Comparison of ENCODE assay signal across 18 cellular contexts in the genomic region with DNA sequence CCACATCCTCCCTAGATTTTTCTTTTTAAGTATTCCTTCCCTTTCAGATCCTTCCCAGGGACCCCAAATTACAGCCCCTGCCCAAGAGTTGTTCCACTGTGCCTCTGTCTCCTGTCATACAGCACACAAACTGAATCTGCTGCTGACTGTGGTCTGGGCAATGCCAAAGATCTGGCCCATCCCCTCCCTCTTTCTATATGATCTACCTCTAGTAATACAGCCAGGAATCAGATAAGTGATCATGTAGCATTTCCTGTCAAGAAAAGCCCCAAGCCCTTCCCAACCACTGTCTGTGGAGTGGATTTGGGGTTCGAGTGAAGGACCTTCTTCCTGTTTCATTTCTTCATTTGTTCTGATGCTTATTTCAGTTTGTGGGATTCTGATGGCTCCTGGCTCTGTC. TPM values are rescaled to one million over a fixed set of nuclear protein-coding genes. Genes with fewer than 3 reads are reported as not detected.
DNase-seq lines count a peak whose midpoint lies in the region; ATAC-seq and TF ChIP-seq lines count a peak whose summit lies in the region.
"Had no signal": no experiment of that assay in that cellular context is flagged by ENCODE, and none has a peak within 500 bp of the region (broad histone marks: within the 10 kb centered on the region; RNA-seq: fewer than 3 reads in every experiment).

No MANE protein-coding gene starts in this region.

- no peak for TF ChIP-seq EP300 in SK-N-SH (IDR thresholded peaks at IDR 0.05; ENCODE audit: borderline replicate concordance in 1 of 2, low read depth in 1 of 2, low read length in 1 of 2)

- DNase-seq in SK-N-SH (no peak), Panc1 (ENCODE audit: low read depth, low spot score) (no peak), endothelial cell (ENCODE audit: low spot score) (no peak), nephron progenitor cell (no peak), heart right ventricle (no peak), left lobe of liver (ENCODE audit: low spot score) (no peak)
- DNase-seq: CD8-positive, alpha-beta memory T cell; DMS79 treated with DMSO at 0.1 percent for 48 hours; KG1; NCI-H187 treated with DMSO at 0.1 percent for 48 hours; NCI-H226; NCI-H524; NCI-H82; OCI-M1; RPMI8226 had no signal

- H3K9me3 Mint-ChIP-seq in endothelial cell (ENCODE audit: unreplicated experiment) (no peaks in the 10 kb centered on the region), nephron progenitor cell (no peaks in the 10 kb centered on the region)
- H3K9me3 Mint-ChIP-seq: CD8-positive, alpha-beta memory T cell had no signal

- CTCF ChIA-PET in SK-N-SH (lab: Yijun Ruan, JAX) = interaction anchor here (1.0 to 3.3 kb wide), 7 partner anchors 11 to 106 kb away, joined by 3 to 20 read pairs (median 13); no protein-coding TSS in a partner anchor
- CTCF ChIA-PET in Panc1 (lab: Charles Lee) = no interaction called here

- H3K36me3 Mint-ChIP-seq in endothelial cell (ENCODE audit: low read depth, unreplicated experiment) (peaks cover 6% of the 10 kb centered on the region), nephron progenitor cell (ENCODE audit: low read depth) (no peaks in the 10 kb centered on the region)

- no peak overlapping the region for H3K9ac ChIP-seq in SK-N-SH

- H3K79me2 ChIP-seq in SK-N-SH (ENCODE audit: insufficient read depth) = peaks cover 98% of the 10 kb centered on the region

- H3K4me2 ChIP-seq in SK-N-SH = no peak overlapping the region

- H3K27ac ChIP-seq in SK-N-SH (ENCODE audit: low read depth in 2 of 2, low read length in 1 of 2) (0 out of 4 replicates have a peak overlapping the region, but pooled peaks of 1 of the 2 experiments have one; percentile 0), Panc1 (ENCODE audit: low read length) (peak overlapping the region; percentile 75), heart right ventricle (no peak overlapping the region)
- H3K27ac ChIP-seq: 22Rv1 had no signal

- peaks cover 58% of the 10 kb centered on the region for H3F3A ChIP-seq in SK-N-SH (replicated peaks; ENCODE audit: insufficient read depth)

- H3K27me3 ChIP-seq in SK-N-SH (ENCODE audit: insufficient read depth) (no peaks in the 10 kb centered on the region), Panc1 (ENCODE audit: control insufficient read depth, insufficient read depth, low read length) (no peaks in the 10 kb centered on the region), heart right ventricle (peaks cover 0 to 30% (median 0%) of the 10 kb centered on the region in 7 donors)

- H3K27me3 Mint-ChIP-seq in endothelial cell (ENCODE audit: unreplicated experiment) (peaks cover 6% of the 10 kb centered on the region), nephron progenitor cell (ENCODE audit: low read depth, poor library complexity) (peaks cover 1% of the 10 kb centered on the region)

- H3K4me3 Mint-ChIP-seq in endothelial cell (ENCODE audit: unreplicated experiment) = no peak overlapping the region
- H3K4me3 Mint-ChIP-seq in nephron progenitor cell = no peak overlapping the region
- H3K4me3 Mint-ChIP-seq: CD8-positive, alpha-beta memory T cell had no signal

- H3K27ac Mint-ChIP-seq in endothelial cell (ENCODE audit: unreplicated experiment) (peak overlapping the region; percentile 7), nephron progenitor cell (no peak overlapping the region)

- H3K4me1 ChIP-seq in SK-N-SH (ENCODE audit: control insufficient read depth in 1 of 2, insufficient read depth in 2 of 2, low read depth in 1 of 2, low read length in 1 of 2) = peaks cover under 1 to 49% of the 10 kb centered on the region in 2 experiments; a peak in 3 of 4 replicates
- H3K4me1 ChIP-seq in Panc1 (ENCODE audit: control insufficient read depth, insufficient read depth, low read length) = peaks cover 84% of the 10 kb centered on the region
- peaks cover 0 to 23% (median 6%) of the 10 kb centered on the region in 9 donors for H3K4me1 ChIP-seq in heart right ventricle

- H3K4me3 ChIP-seq in SK-N-SH (ENCODE audit: low read depth in 2 of 2, low read length in 1 of 2) = no peak overlapping the region
- H3K4me3 ChIP-seq in Panc1 (ENCODE audit: low read depth in 2 of 2, low read length in 2 of 2) = no peak overlapping the region
- H3K4me3 ChIP-seq in heart right ventricle = no peak overlapping the region

- H3K4me1 Mint-ChIP-seq in endothelial cell (ENCODE audit: unreplicated experiment) = no peaks in the 10 kb centered on the region
- H3K4me1 Mint-ChIP-seq in nephron progenitor cell = peaks cover 34% of the 10 kb centered on the region

- H4K20me1 ChIP-seq in SK-N-SH (ENCODE audit: insufficient read depth) = peaks cover 94% of the 10 kb centered on the region

- TF ChIP-seq RAD21 in SK-N-SH (IDR thresholded peaks at IDR 0.05; ENCODE audit: low read length) = no peak

- POLR2A ChIA-PET in SK-N-SH (lab: Yijun Ruan, JAX) = no interaction called here
- POLR2A ChIA-PET in Panc1 (lab: Charles Lee) = interaction anchor here (0.8 to 1.1 kb wide), 2 partner anchors 10 to 54 kb away, joined by 3 to 4 read pairs; no protein-coding TSS in a partner anchor

- no peak overlapping the region for H2AFZ ChIP-seq in SK-N-SH (ENCODE audit: low read depth)

- no peaks in the 10 kb centered on the region for H3K9me2 ChIP-seq in SK-N-SH

- in situ Hi-C loops in Panc1 (cut with HindIII; ENCODE audit: low pct_unique_long_range_greater_than_20kb, low sequenced_read_pairs) = no loop called here

- H3K9me3 ChIP-seq in SK-N-SH (no peaks in the 10 kb centered on the region), Panc1 (ENCODE audit: control insufficient read depth, insufficient read depth, low read depth, low read length) (no peaks in the 10 kb centered on the region), heart right ventricle (no peaks in the 10 kb centered on the region)

- ATAC-seq in SK-N-SH treated with all-trans-retinoic acid at 6 μM for 48 hours (no peak), Panc1 (no peak), GM21786 (IDR thresholded peaks at IDR 0.05; ENCODE audit: unreplicated experiment) (no peak), heart right ventricle (no peak), left lobe of liver (no peak)

- intact Hi-C loops in Panc1 (cut with micrococcal nuclease; ENCODE audit: unreplicated experiment) (no loop called here), heart right ventricle (cut with DNase I) (loop anchor here in 1 of 10 donors (5.0 kb wide), 1 partner anchor 40 kb away; no protein-coding TSS in a partner anchor)

- peaks cover 8 to 51% of the 10 kb centered on the region in 2 experiments for H3K36me3 ChIP-seq in SK-N-SH (replicated peaks in 1 of 2; ENCODE audit: control insufficient read depth in 1 of 2, insufficient read depth in 2 of 2, low read length in 1 of 2)
- no peaks in the 10 kb centered on the region for H3K36me3 ChIP-seq in Panc1 (ENCODE audit: control insufficient read depth, insufficient read depth, low read length)
- no peaks in the 10 kb centered on the region for H3K36me3 ChIP-seq in heart right ventricle

- TF ChIP-seq CTCF in SK-N-SH (IDR thresholded peaks at IDR 0.05) (no peak), Panc1 (IDR thresholded peaks at IDR 0.05) (no peak), endothelial cell (IDR thresholded peaks at IDR 0.05; ENCODE audit: unreplicated experiment) (no peak), nephron progenitor cell (IDR thresholded peaks at IDR 0.05) (no peak), heart right ventricle (IDR thresholded peaks at IDR 0.05) (no peak)

- WGBS in SK-N-SH (ENCODE audit: low lambda C conversion rate) = 46% methylated on average over 1 of the region's 1 CpG
- 77 to 94% methylated on average over 1 of the region's 1 CpG for WGBS in heart right ventricle, 2 donors

- BruUV-seq in Panc1 (replicated peaks; lab: Mats Ljungman, UMichigan) = no TSS peak

TF ChIP-seq in SK-N-SH, 30 proteins besides CTCF, POLR2A, EP300 and RAD21 (continues in another document):
- TF ChIP-seq TCF12 (IDR thresholded peaks at IDR 0.05) = no peak
- no peak for TF ChIP-seq NRF1 (IDR thresholded peaks at IDR 0.05; ENCODE audit: low read depth, low read length)

RNA-seq across cellular contexts. Expression of gene STX1A, which starts 6.7 kb away (rescaled TPM):
- 81.2 and 91.1 TPM in 2 replicates for polyA plus RNA-seq in SK-N-SH (2012; rRNA removed)
- polyA plus RNA-seq in SK-N-SH (2012; cell fraction: cytosol; rRNA removed) = 40.6 and 54.4 TPM in 2 replicates
- 330 and 340 TPM in 2 replicates for polyA plus RNA-seq in SK-N-SH (2012; cell fraction: nucleus; rRNA removed)
- 80.9 TPM for total RNA-seq in Panc1 (2021; ENCODE audit: unreplicated experiment)
- polyA plus RNA-seq in Panc1 (2012; ENCODE audit: insufficient read length) = 75.5 TPM
- 13.2 TPM for total RNA-seq in endothelial cell (ENCODE audit: unreplicated experiment)
- total RNA-seq in heart right ventricle = 1 to 10 TPM in 9 of 10 donors, under 1 TPM in 1; 0.88 to 2.7 (median 1.8) TPM
- 1 to 10 TPM; 2.5 to 3.4 TPM for polyA plus RNA-seq in heart right ventricle
- total RNA-seq in left lobe of liver = 2.9 TPM

RNA-seq across cellular contexts. Expression of gene ABHD11, which starts 25.8 kb away (rescaled TPM):
- polyA plus RNA-seq in SK-N-SH (2012; rRNA removed) (29.9 and 33.7 TPM in 2 replicates), heart right ventricle (10 to 100 TPM; 26.8 to 36.6 TPM)
- polyA plus RNA-seq in SK-N-SH (2012; cell fraction: cytosol; rRNA removed) = 14.8 and 23.2 TPM in 2 replicates
- 32.1 and 34.9 TPM in 2 replicates for polyA plus RNA-seq in SK-N-SH (2012; cell fraction: nucleus; rRNA removed)
- total RNA-seq in Panc1 (2021; ENCODE audit: unreplicated experiment) (54.2 TPM), endothelial cell (ENCODE audit: unreplicated experiment) (16.4 TPM), heart right ventricle (10 to 100 TPM; 20.0 to 36.8 (median 29.6) TPM), left lobe of liver (6.9 TPM)
- 53.1 TPM for polyA plus RNA-seq in Panc1 (2012; ENCODE audit: insufficient read length)

RNA-seq across cellular contexts. Expression of gene BUD23, which starts 29.4 kb away (rescaled TPM):
- polyA plus RNA-seq in SK-N-SH (2012; rRNA removed) (174 and 206 TPM in 2 replicates), heart right ventricle (100 to 1,000 TPM; 123 to 134 TPM)
- 167 and 190 TPM in 2 replicates for polyA plus RNA-seq in SK-N-SH (2012; cell fraction: cytosol; rRNA removed)
- 151 and 156 TPM in 2 replicates for polyA plus RNA-seq in SK-N-SH (2012; cell fraction: nucleus; rRNA removed)
- total RNA-seq in Panc1 (2021; ENCODE audit: unreplicated experiment) (124 TPM), endothelial cell (ENCODE audit: unreplicated experiment) (50.6 TPM), heart right ventricle (10 to 100 TPM; 63.4 to 89.9 (median 66.8) TPM), left lobe of liver (28.2 TPM)
- 228 TPM for polyA plus RNA-seq in Panc1 (2012; ENCODE audit: insufficient read length)

RNA-seq across cellular contexts. Expression of gene DNAJC30, which starts 29.5 kb away (rescaled TPM):
- polyA plus RNA-seq in SK-N-SH (2012; rRNA removed) (10.6 and 11.0 TPM in 2 replicates), heart right ventricle (1 to 10 TPM; 9.1 TPM)
- polyA plus RNA-seq in SK-N-SH (2012; cell fraction: cytosol; rRNA removed) = 8.0 and 10.5 TPM in 2 replicates
- 7.5 and 8.0 TPM in 2 replicates for polyA plus RNA-seq in SK-N-SH (2012; cell fraction: nucleus; rRNA removed)
- total RNA-seq in Panc1 (2021; ENCODE audit: unreplicated experiment) (11.1 TPM), endothelial cell (ENCODE audit: unreplicated experiment) (10.3 TPM), heart right ventricle (10 to 100 TPM; 12.1 to 20.8 (median 15.8) TPM), left lobe of liver (10.0 TPM)
- polyA plus RNA-seq in Panc1 (2012; ENCODE audit: insufficient read length) = 6.5 TPM

RNA-seq across cellular contexts. Expression of gene VPS37D, which starts 45.1 kb away (rescaled TPM):
- polyA plus RNA-seq in SK-N-SH (2012; rRNA removed) = 5.7 and 7.4 TPM in 2 replicates
- polyA plus RNA-seq in SK-N-SH (2012; cell fraction: cytosol; rRNA removed) = 3.7 and 5.9 TPM in 2 replicates
- polyA plus RNA-seq in SK-N-SH (2012; cell fraction: nucleus; rRNA removed) = 5.7 and 10.9 TPM in 2 replicates
- total RNA-seq in Panc1 (2021; ENCODE audit: unreplicated experiment) = 4.4 TPM
- 6.8 TPM for polyA plus RNA-seq in Panc1 (2012; ENCODE audit: insufficient read length)
- 9.8 TPM for total RNA-seq in endothelial cell (ENCODE audit: unreplicated experiment)
- 1 to 10 TPM; 1.1 to 3.6 (median 2.2) TPM for total RNA-seq in heart right ventricle
- polyA plus RNA-seq in heart right ventricle = 1 to 10 TPM; 1.2 to 1.4 TPM
- total RNA-seq in left lobe of liver = 2.6 TPM
